Comparison of ENCODE assay signal across 18 cellular contexts in the genomic region with DNA sequence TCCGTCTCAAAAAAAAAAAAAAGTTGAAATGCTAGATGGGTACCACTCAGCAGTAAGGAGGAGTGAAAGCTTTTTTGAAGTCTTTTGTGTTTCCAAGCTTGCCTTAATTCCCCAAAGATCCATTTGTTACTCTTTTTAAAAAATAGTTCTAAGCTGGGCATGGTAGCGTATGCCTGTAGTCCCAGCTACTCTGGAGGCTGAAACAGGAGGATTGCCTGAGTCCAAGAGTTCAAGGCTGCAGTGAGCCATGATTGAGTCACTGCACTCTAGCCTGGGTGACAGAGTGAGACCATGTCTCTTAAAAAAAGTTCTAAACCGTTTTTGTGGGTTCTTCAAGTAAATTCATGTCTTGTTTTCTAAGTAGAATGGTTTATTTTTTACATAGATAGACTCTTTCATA. TPM values are rescaled to one million over a fixed set of nuclear protein-coding genes. Genes with fewer than 3 reads are reported as not detected.
DNase-seq lines count a peak whose midpoint lies in the region; FAIRE-seq and TF ChIP-seq lines count a peak whose summit lies in the region.
"Had no signal": no experiment of that assay in that cellular context is flagged by ENCODE, and none has a peak within 500 bp of the region (broad histone marks: within the 10 kb centered on the region; RNA-seq: fewer than 3 reads in every experiment).

No MANE protein-coding gene starts in this region.

- H3K9me3 ChIP-seq in Caco-2 (no peaks in the 10 kb centered on the region), sigmoid colon (no peaks in the 10 kb centered on the region)

- no peaks in the 10 kb centered on the region for H3K9me3 Mint-ChIP-seq in Caco-2 (ENCODE audit: unreplicated experiment)
- no peaks in the 10 kb centered on the region for H3K9me3 Mint-ChIP-seq in chondrocyte (ENCODE audit: low read depth)
- H3K9me3 Mint-ChIP-seq: GM23338, H9, HFFc6 had no signal

- no peak for TF ChIP-seq EP300 in sigmoid colon (IDR thresholded peaks at IDR 0.05)

- H3K27me3 ChIP-seq in Caco-2 (replicated peaks; ENCODE audit: control insufficient read depth, insufficient read depth, low read length) (no peaks in the 10 kb centered on the region), sigmoid colon (no peaks in the 10 kb centered on the region)

- no peak overlapping the region for H3K27ac ChIP-seq in sigmoid colon
- H3K27ac ChIP-seq: BLaER1, HL-60 had no signal

- intact Hi-C loops in Caco-2 (cut with micrococcal nuclease; ENCODE audit: unreplicated experiment) (no loop called here), sigmoid colon (cut with DNase I) (no loop called here)

- no TSS peak for BruUV-seq in Caco-2 (replicated peaks; lab: Mats Ljungman, UMichigan)

- no peak for TF ChIP-seq POLR2A in sigmoid colon (IDR thresholded peaks at IDR 0.05)

- H3K4me1 Mint-ChIP-seq in Caco-2 (ENCODE audit: low read depth, unreplicated experiment) (peaks cover 25% of the 10 kb centered on the region), chondrocyte (ENCODE audit: low read depth) (peaks cover 80% of the 10 kb centered on the region)

- POLR2A ChIA-PET in Caco-2 (lab: Charles Lee) = no interaction called here

- H3K4me1 ChIP-seq in Caco-2 = peaks cover 69% of the 10 kb centered on the region
- peaks cover 0 to 37% (median 17%) of the 10 kb centered on the region in 4 donors for H3K4me1 ChIP-seq in sigmoid colon

- CTCF ChIA-PET in Caco-2 (lab: Charles Lee) = interaction anchor here (0.9 to 3.9 kb wide), 2 partner anchors 25 to 36 kb away, joined by 4 to 15 read pairs; no protein-coding TSS in a partner anchor

- H3K36me3 ChIP-seq in Caco-2 (ENCODE audit: control insufficient read depth, insufficient read depth, low read length) (no peaks in the 10 kb centered on the region; the same call in 1 of the 2 replicates), sigmoid colon (no peaks in the 10 kb centered on the region)
- H3K36me3 ChIP-seq: BLaER1 had no signal

- peak; percentile 33 for FAIRE-seq in GM19239 (lab: Jason Lieb, UNC)
- FAIRE-seq: GM18507, K562 had no signal

- H3K27me3 Mint-ChIP-seq in Caco-2 (ENCODE audit: insufficient read depth, unreplicated experiment) (no peaks in the 10 kb centered on the region), chondrocyte (ENCODE audit: low read depth) (no peaks in the 10 kb centered on the region)

- DNase-seq in Caco-2 = no peak
- DNase-seq in GM19239 (ENCODE audit: insufficient read length, low spot score) = no peak
- DNase-seq in RKO (ENCODE audit: low spot score) = peak; percentile 42
- no peak for DNase-seq in chondrocyte (ENCODE audit: low spot score)
- no peak for DNase-seq in effector CD4-positive, alpha-beta T cell
- DNase-seq in activated T-cell treated with anti-CD3 and anti-CD28 coated beads, Interleukin-2, amount 50 U/mL, for 1 hour = no peak
- no peak for DNase-seq in sigmoid colon
- DNase-seq: 8988T, AML-193, Calu3, DMS79 treated with DMSO at 0.1 percent for 48 hours, H9, HFFc6 had no signal

- H3K4me3 Mint-ChIP-seq in Caco-2 (ENCODE audit: unreplicated experiment) (no peak overlapping the region), chondrocyte (ENCODE audit: unreplicated experiment) (no peak overlapping the region)
- H3K4me3 Mint-ChIP-seq: GM23338, H9, HFFc6 had no signal

- TF ChIP-seq CTCF in Caco-2 (IDR thresholded peaks at IDR 0.05; ENCODE audit: insufficient read depth in 1 of 2, low read depth in 1 of 2, low read length in 1 of 2, severe bottlenecking in 1 of 2, unreplicated experiment in 1 of 2) (no peak), chondrocyte (IDR thresholded peaks at IDR 0.05) (no peak), sigmoid colon (IDR thresholded peaks at IDR 0.05) (no peak)

- H3K4me3 ChIP-seq in Caco-2 (ENCODE audit: low read depth, low read length) (no peak overlapping the region), sigmoid colon (no peak overlapping the region)
- H3K4me3 ChIP-seq: BLaER1, GM23338, K562 had no signal

- H3K27ac Mint-ChIP-seq in Caco-2 (ENCODE audit: unreplicated experiment) = peak overlapping the region; percentile 7
- H3K27ac Mint-ChIP-seq in chondrocyte (ENCODE audit: unreplicated experiment) = peak overlapping the region; percentile 59
- H3K27ac Mint-ChIP-seq: GM23338, H9, HFFc6 had no signal

- H3K36me3 Mint-ChIP-seq in Caco-2 (ENCODE audit: insufficient read depth, unreplicated experiment) = peaks cover 27% of the 10 kb centered on the region
- H3K36me3 Mint-ChIP-seq in chondrocyte (ENCODE audit: low read depth) = no peaks in the 10 kb centered on the region

- WGBS in sigmoid colon, 2 donors = 69 to 86% methylated on average over 3 of the region's 3 CpGs

RNA-seq across cellular contexts. Expression of a gene that starts 5.3 kb away (rescaled TPM):
- total RNA-seq in Caco-2 (2022) (32.1 and 33.8 TPM in 2 replicates), chondrocyte (23.2 to 38.4 TPM (median 26.3 TPM) in 3 replicates), sigmoid colon (10 to 100 TPM; 16.3 to 24.4 (median 19.1) TPM)
- 10 to 100 TPM in 2 of 3 donors, 1 to 10 TPM in 1; 5.5 to 13.2 (median 10.8) TPM for polyA plus RNA-seq in sigmoid colon

RNA-seq across cellular contexts. Expression of a gene that starts 44.9 kb away (rescaled TPM):
- total RNA-seq in Caco-2 (2022) = 39.9 and 42.3 TPM in 2 replicates
- total RNA-seq in chondrocyte = 13.7 to 20.5 TPM (median 15.3 TPM) in 3 replicates
- 10 to 100 TPM; 14.1 to 17.8 (median 15.9) TPM for total RNA-seq in sigmoid colon
- 1 to 10 TPM; 1.8 to 8.3 (median 2.8) TPM for polyA plus RNA-seq in sigmoid colon
